ENCODE assay signal across 8 cellular contexts in genomic region chr17:49763735-49764558, GRCh38. TPM values are rescaled to one million over a fixed set of nuclear protein-coding genes. Genes with fewer than 3 reads are reported as not detected.
A peak's percentile ranks its signal among the peaks of the same experiment; 100 is the strongest.
DNase-seq lines count a peak whose midpoint lies in the region; ATAC-seq and TF ChIP-seq lines count a peak whose summit lies in the region.

FAM117A (minus strand) TSS chr17:49764131; CDS start chr17:49764087, 44 bp downstream.

- TF ChIP-seq CTCF in astrocyte of the cerebellum (IDR thresholded peaks at IDR 0.05; ENCODE audit: low read depth, low read length, missing control alignments) (no peak), hepatocyte (IDR thresholded peaks at IDR 0.05; ENCODE audit: poor library complexity) (no peak)

- no peaks in the 10 kb centered on the region for H3K36me3 ChIP-seq in hepatocyte (replicated peaks; ENCODE audit: insufficient read depth, low read depth)

- peak within 1 kb of the TSS; percentile 93 for H3K4me2 ChIP-seq in hepatocyte

- H3K4me1 ChIP-seq in hepatocyte (ENCODE audit: insufficient read depth), result peaks cover 5% of the 10 kb centered on the region

- ATAC-seq in GM18508 (IDR thresholded peaks at IDR 0.05; ENCODE audit: insufficient read depth, unreplicated experiment), result peak; percentile 84
- peak; percentile 93 for ATAC-seq in HG02981 (IDR thresholded peaks at IDR 0.05; ENCODE audit: unreplicated experiment)

- DNase-seq in NCI-H2029 treated with DMSO at 0.1 percent for 48 hours (lab: John Stamatoyannopoulos, UW), result peak; percentile 93
- DNase-seq in T-helper 22 cell (ENCODE audit: low read depth), result peak; percentile 97
- DNase-seq in astrocyte of the cerebellum (ENCODE audit: low read depth), result peak; percentile 96
- DNase-seq in hepatocyte (ENCODE audit: low spot score), result peak; percentile 98
- peak; percentile 99 for DNase-seq in renal cortical epithelial cell (ENCODE audit: low read depth)
- DNase-seq in cortex of kidney (lab: John Stamatoyannopoulos, UW), result no peak

- peaks cover 39% of the 10 kb centered on the region for H3K79me2 ChIP-seq in hepatocyte

- no peaks in the 10 kb centered on the region for H4K20me1 ChIP-seq in hepatocyte (ENCODE audit: insufficient read depth, poor library complexity, severe bottlenecking)

- no peaks in the 10 kb centered on the region for H3K9me2 ChIP-seq in hepatocyte (replicated peaks; ENCODE audit: insufficient read depth)

- H3K9me3 ChIP-seq in hepatocyte (ENCODE audit: low read depth), result no peaks in the 10 kb centered on the region

- H3K27ac ChIP-seq in hepatocyte, result peak within 1 kb of the TSS; percentile 21

- 1% methylated on average over 32 of the region's 53 CpGs for WGBS in hepatocyte (ENCODE audit: low lambda C conversion rate, missing lambda C conversion rate)

- in situ Hi-C loops in astrocyte of the cerebellum (cut with HindIII; ENCODE audit: low sequenced_read_pairs), result no loop called here

- H3K4me3 ChIP-seq in astrocyte of the cerebellum (ENCODE audit: low read depth, low read length) (peak within 1 kb of the TSS; percentile 63), hepatocyte (peak within 1 kb of the TSS; percentile 87)

- peak within 1 kb of the TSS; percentile 51 for H2AFZ ChIP-seq in hepatocyte

- peaks cover 10% of the 10 kb centered on the region for H3K27me3 ChIP-seq in hepatocyte

RNA-seq across cellular contexts. Expression of gene FAM117A, which starts in this region (rescaled TPM):
- 14.9 and 18.7 TPM in 2 replicates for total RNA-seq in hepatocyte
- 27.9 and 29.1 TPM in 2 replicates for polyA plus RNA-seq in hepatocyte
- total RNA-seq in renal cortical epithelial cell, result 3.1 and 6.0 TPM in 2 replicates
